ENCODE assay signal across 13 cellular contexts in the genomic region with DNA sequence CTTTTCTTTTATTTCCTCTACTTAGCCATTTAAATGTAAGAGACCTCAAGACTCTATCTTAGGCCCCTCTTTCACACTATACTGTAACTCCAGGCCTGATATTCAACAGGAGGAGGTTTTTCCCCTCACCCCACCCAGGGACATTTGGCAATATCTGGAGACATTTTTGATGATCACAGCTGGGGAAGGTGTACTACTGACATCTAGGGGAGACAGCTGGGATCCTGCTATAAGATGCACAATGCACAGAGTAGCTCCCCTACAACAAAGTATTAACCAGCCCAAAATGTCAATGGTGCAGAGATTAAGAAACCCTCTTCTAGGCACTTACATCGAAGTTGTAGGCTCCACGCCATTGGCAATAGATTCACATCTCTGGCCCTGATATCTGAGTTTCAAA.
DNase-seq lines count a peak whose midpoint lies in the region; ATAC-seq and TF ChIP-seq lines count a peak whose summit lies in the region.
"Had no signal": no experiment of that assay in that cellular context is flagged by ENCODE, and none has a peak within 500 bp of the region (broad histone marks: within the 10 kb centered on the region; RNA-seq: fewer than 3 reads in every experiment).

No MANE protein-coding gene starts in this region.

- 83 to 86% methylated on average over 2 of the region's 2 CpGs for WGBS in heart right ventricle, 2 donors

- no peak for TF ChIP-seq CTCF in heart right ventricle (IDR thresholded peaks at IDR 0.05)

- intact Hi-C loops in heart right ventricle (cut with DNase I): no loop called here

- H3K4me3 ChIP-seq in heart right ventricle: no peak overlapping the region
- H3K4me3 ChIP-seq: tibial artery had no signal

- no peak overlapping the region for H3K27ac ChIP-seq in heart right ventricle
- H3K27ac ChIP-seq: tibial artery had no signal

- H3K4me1 ChIP-seq in heart right ventricle: no peaks in the 10 kb centered on the region
- H3K4me1 ChIP-seq: tibial artery had no signal

- no peaks in the 10 kb centered on the region for H3K27me3 ChIP-seq in heart right ventricle
- H3K27me3 ChIP-seq: tibial artery had no signal

- DNase-seq in DMS 273 (lab: John Stamatoyannopoulos, UW; ENCODE audit: unreplicated experiment) (peak; percentile 41), DMS 273 treated with DMSO at 0.1 percent for 48 hours (lab: John Stamatoyannopoulos, UW) (no peak), MV-4-11 (lab: John Stamatoyannopoulos, UW) (peak; percentile 20), T47D (ENCODE audit: low read depth in 1 of 2, low spot score in 1 of 2) (peak; percentile 1 to 40), retina (peak; percentile 11), KBM-7 (no peak), heart right ventricle (no peak)
- no peak for DNase-seq in stimulated activated CD8-positive, alpha-beta memory T cell treated with anti-CD3 and anti-CD28 coated beads, Interleukin-4, amount 100 ng/mL, for 48 hours
- DNase-seq: 8988T; activated CD8-positive, alpha-beta memory T cell treated with anti-CD3 and anti-CD28 coated beads, Interleukin-2, amount 50 U/mL, for 4 hours; naive B cell; NCI-H2081 treated with DMSO at 0.1 percent for 48 hours; tibial artery had no signal

- H3K9me3 ChIP-seq in heart right ventricle: no peaks in the 10 kb centered on the region
- H3K9me3 ChIP-seq: tibial artery had no signal

- H3K36me3 ChIP-seq in heart right ventricle: no peaks in the 10 kb centered on the region
- H3K36me3 ChIP-seq: tibial artery had no signal

- in situ Hi-C loops in T47D (cut with HindIII; ENCODE audit: low pct_unique_long_range_greater_than_20kb, low sequenced_read_pairs): no loop called here
- in situ Hi-C loops in KBM-7 (cut with MboI; ENCODE audit: low pct_unique_long_range_greater_than_20kb, low sequenced_read_pairs): no loop called here

- no peak for ATAC-seq in heart right ventricle

Comparison
In these comparisons a context has a peak if more than half of its experiments do, and no peak if none do; other contexts are left out.
1. DNase-seq: peak in DMS 273 (single experiment), MV-4-11 (single experiment), T47D (2 of 2) and retina (single experiment); none in DMS 273 treated with DMSO at 0.1 percent for 48 hours (single experiment), KBM-7 (single experiment), stimulated activated CD8-positive, alpha-beta memory T cell treated with anti-CD3 and anti-CD28 coated beads, Interleukin-4, amount 100 ng/mL, for 48 hours (single experiment) and heart right ventricle (0 of 2).